16 cellular contexts compared by ENCODE assay signal in the genomic region with DNA sequence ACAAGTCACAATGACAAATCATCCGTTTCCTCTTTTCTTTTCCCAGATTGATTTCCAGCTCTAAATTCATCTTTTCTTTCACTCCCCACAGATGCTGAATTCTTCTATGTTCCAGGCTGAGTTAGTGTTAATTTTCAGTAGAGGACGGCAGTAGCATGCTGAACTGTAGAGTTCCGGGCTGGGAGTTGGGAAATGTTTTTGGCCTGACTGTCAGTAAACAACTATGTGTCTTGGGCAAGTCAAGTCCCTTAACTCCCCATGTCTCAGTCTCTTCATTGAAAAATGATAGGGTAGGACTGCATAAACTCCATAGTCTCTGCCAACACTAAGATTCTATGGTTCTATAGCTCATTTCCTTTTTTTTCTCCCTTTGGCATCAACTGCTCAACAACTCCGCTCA.
A peak's percentile ranks its signal among the peaks of the same experiment; 100 is the strongest.
DNase-seq lines count a peak whose midpoint lies in the region; ATAC-seq and TF ChIP-seq lines count a peak whose summit lies in the region.
"Had no signal": no experiment of that assay in that cellular context is flagged by ENCODE, and none has a peak within 500 bp of the region (broad histone marks: within the 10 kb centered on the region; RNA-seq: fewer than 3 reads in every experiment).

No MANE protein-coding gene starts in this region.

- H3K4me1 ChIP-seq in tibial nerve: peaks cover 0 to 56% (median 30%) of the 10 kb centered on the region in 4 donors

- peak in 1 of 2 donors; percentile 79 for TF ChIP-seq EP300 in tibial nerve (IDR thresholded peaks at IDR 0.05)

- peak overlapping the region in 2 of 4 donors; percentile 93 to 94 for H3K27ac ChIP-seq in tibial nerve
- H3K27ac ChIP-seq: RWPE1 had no signal

- H3K36me3 ChIP-seq in tibial nerve: no peaks in the 10 kb centered on the region

- no peak for TF ChIP-seq CTCF in fibroblast of pulmonary artery (IDR thresholded peaks at IDR 0.05; ENCODE audit: low read length, missing control alignments)
- no peak for TF ChIP-seq CTCF in tibial nerve (IDR thresholded peaks at IDR 0.05)

- peak; percentile 78 for DNase-seq in LHCN-M2 (ENCODE audit: low read depth)
- DNase-seq in fibroblast of pulmonary artery (ENCODE audit: low read depth): peak; percentile 86
- DNase-seq in myocyte (ENCODE audit: low read depth): peak; percentile 37
- DNase-seq in tibial nerve (ENCODE audit: low spot score in 2 of 2): peak; percentile 35 to 50
- no peak for DNase-seq in activated CD4-positive, alpha-beta T cell treated with anti-CD3 and anti-CD28 coated beads for 48 hours
- DNase-seq: activated CD4-positive, CD25-positive, alpha-beta regulatory T cell treated with anti-CD3 and anti-CD28 coated beads, Interleukin-2, amount 50 U/mL, for 72 hours; activated CD8-positive, alpha-beta memory T cell treated with anti-CD3 and anti-CD28 coated beads, Interleukin-2, amount 50 U/mL, for 48 hours; caudate nucleus; MM.1S; NCI-H2081; NCI-H774 had no signal

- ATAC-seq in HG02571 (IDR thresholded peaks at IDR 0.05; ENCODE audit: unreplicated experiment): no peak
- no peak for ATAC-seq in esophagus mucosa
- ATAC-seq: GM12878 had no signal

- 41 to 47% methylated on average over 4 of the region's 4 CpGs for WGBS in tibial nerve, 2 donors

- no peak for TF ChIP-seq POLR2A in tibial nerve (IDR thresholded peaks at IDR 0.05)

- no peak overlapping the region for H3K4me3 ChIP-seq in fibroblast of pulmonary artery (replicated peaks; ENCODE audit: low read depth, low read length)
- no peak overlapping the region for H3K4me3 ChIP-seq in tibial nerve
- H3K4me3 ChIP-seq: GM12878, smooth muscle cell had no signal

- no peaks in the 10 kb centered on the region for H3K9me3 ChIP-seq in tibial nerve

- H3K27me3 ChIP-seq in tibial nerve: no peaks in the 10 kb centered on the region
